In the genomic region with DNA sequence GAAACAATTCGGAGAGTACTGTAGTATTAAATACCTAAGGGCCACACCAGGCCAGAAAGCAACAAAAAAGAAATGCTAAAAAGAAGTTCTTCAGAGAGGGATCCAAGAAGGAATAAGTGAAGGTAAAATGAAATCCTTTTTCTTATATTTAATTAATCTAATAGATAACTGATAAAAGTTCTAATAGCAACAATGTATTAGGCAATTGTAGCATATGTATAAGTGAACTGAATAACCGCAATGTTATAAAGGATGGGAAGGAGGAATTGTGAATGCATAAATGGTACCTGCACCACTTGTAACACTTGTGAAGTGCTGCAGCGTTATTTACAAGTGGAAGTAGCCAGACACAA, we compare ENCODE assay signal across 9 cellular contexts. TPM values are rescaled to one million over a fixed set of nuclear protein-coding genes. Genes with fewer than 3 reads are reported as not detected.
DNase-seq lines count a peak whose midpoint lies in the region; ATAC-seq and TF ChIP-seq lines count a peak whose summit lies in the region.
"Had no signal": no experiment of that assay in that cellular context is flagged by ENCODE, and none has a peak within 500 bp of the region (broad histone marks: within the 10 kb centered on the region; RNA-seq: fewer than 3 reads in every experiment).

No MANE protein-coding gene starts in this region.

- H3K4me1 ChIP-seq in adipocyte (ENCODE audit: control insufficient read depth, insufficient read depth, low read length): peaks cover 15% of the 10 kb centered on the region

- H3K27ac Mint-ChIP-seq in neural crest cell (ENCODE audit: unreplicated experiment): no peak overlapping the region

- H3K9ac ChIP-seq in adipocyte (ENCODE audit: low read length): no peak overlapping the region

- no peaks in the 10 kb centered on the region for H3K9me3 Mint-ChIP-seq in neural crest cell

- H3K27me3 ChIP-seq in HL-60 (ENCODE audit: insufficient read depth, poor library complexity, severe bottlenecking): no peaks in the 10 kb centered on the region
- no peaks in the 10 kb centered on the region for H3K27me3 ChIP-seq in adipocyte (replicated peaks; ENCODE audit: control insufficient read depth, insufficient read depth, low read length)

- peaks cover 8% of the 10 kb centered on the region for H3K27me3 Mint-ChIP-seq in neural crest cell (ENCODE audit: low read depth)

- peak overlapping the region; percentile 77 for H3K4me3 Mint-ChIP-seq in neural crest cell

- H3K4me3 ChIP-seq in HL-60 (replicated peaks; ENCODE audit: insufficient read depth, low read length) (no peak overlapping the region), adipocyte (ENCODE audit: low read length) (peak overlapping the region; percentile 76)

- no peaks in the 10 kb centered on the region for H3K9me3 ChIP-seq in adipocyte (ENCODE audit: control insufficient read depth, low read length)

- DNase-seq in DMS153 (lab: John Stamatoyannopoulos, UW) (peak; percentile 2), DMS153 treated with DMSO at 0.1 percent for 48 hours (lab: John Stamatoyannopoulos, UW; ENCODE audit: unreplicated experiment) (no peak), HL-60 (ENCODE audit: low read depth in 1 of 2, low spot score in 1 of 2) (no peak), adipocyte (ENCODE audit: low read depth) (no peak), neural crest cell (ENCODE audit: low read depth, low spot score) (no peak)
- DNase-seq: 8988T had no signal

- no peak for ATAC-seq in GM21447 (IDR thresholded peaks at IDR 0.05; ENCODE audit: unreplicated experiment)
- ATAC-seq in GM18907 (IDR thresholded peaks at IDR 0.05; ENCODE audit: unreplicated experiment): no peak
- no peak for ATAC-seq in HG03354 (IDR thresholded peaks at IDR 0.05; ENCODE audit: poor library complexity, severe bottlenecking, unreplicated experiment)

- H3K36me3 Mint-ChIP-seq in neural crest cell (ENCODE audit: low read depth): no peaks in the 10 kb centered on the region

- no peaks in the 10 kb centered on the region for H3K36me3 ChIP-seq in adipocyte (ENCODE audit: control insufficient read depth, insufficient read depth, low read length, severe bottlenecking)

- no peak for TF ChIP-seq CTCF in HL-60 (IDR thresholded peaks at IDR 0.05; ENCODE audit: insufficient read depth, low read length)
- TF ChIP-seq CTCF in neural crest cell (conservative IDR thresholded peaks at IDR 0.05): peak; percentile 32

- H3K27ac ChIP-seq in HL-60 (replicated peaks): 0 out of 2 replicates have a peak overlapping the region, but pooled peaks have one; percentile 8

- H3K4me1 Mint-ChIP-seq in neural crest cell: peaks cover 19% of the 10 kb centered on the region

RNA-seq across cellular contexts. Expression of gene TMSB10, which starts 21.8 kb away (rescaled TPM):
- 1,431 and 1,563 TPM in 2 replicates for total RNA-seq in neural crest cell

RNA-seq across cellular contexts. Expression of gene KCMF1, which starts 43.7 kb away (rescaled TPM):
- 57.0 and 61.2 TPM in 2 replicates for total RNA-seq in neural crest cell

RNA-seq across cellular contexts. Expression of gene TRABD2A, which starts 46.4 kb away (rescaled TPM):
- total RNA-seq in neural crest cell: 0.84 TPM in 2 replicates
